In the genomic region with DNA sequence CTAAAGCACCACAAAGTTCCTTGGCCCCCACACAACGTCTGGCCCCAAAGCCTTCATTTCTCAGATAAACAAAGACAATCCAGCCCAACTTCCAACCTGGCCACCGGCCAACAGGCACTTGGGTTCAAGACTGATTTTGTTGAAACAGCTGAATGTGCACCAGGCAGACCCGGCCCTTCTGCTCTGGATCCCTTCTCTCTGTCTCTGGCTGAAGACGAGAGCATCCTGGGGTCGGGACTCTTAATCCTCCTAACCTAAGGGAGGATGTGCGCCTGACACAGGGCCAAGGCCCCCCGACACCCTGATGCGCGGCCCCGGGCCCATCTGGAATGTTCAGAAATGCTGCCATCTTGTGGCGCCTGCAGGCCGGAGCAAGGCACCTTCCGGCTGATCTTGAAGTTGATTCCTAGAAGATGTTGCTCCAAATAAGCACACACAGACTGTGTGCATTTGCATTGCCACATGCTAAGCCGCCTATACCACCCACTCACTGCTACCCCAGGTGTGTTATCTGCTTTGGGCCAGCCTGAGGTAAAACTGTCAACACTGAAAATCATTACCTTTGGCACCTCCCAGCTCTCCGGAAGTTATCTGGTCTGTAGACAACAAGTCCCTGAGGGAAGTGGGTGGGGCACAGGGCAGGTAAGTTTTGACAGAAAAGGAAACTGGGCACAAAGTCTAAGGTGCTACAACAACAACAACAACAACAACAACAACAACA, we compare ENCODE assay signal across 9 cellular contexts.
A peak's percentile ranks its signal among the peaks of the same experiment; 100 is the strongest.
DNase-seq lines count a peak whose midpoint lies in the region; ATAC-seq and TF ChIP-seq lines count a peak whose summit lies in the region.
"Had no signal": no experiment of that assay in that cellular context is flagged by ENCODE, and none has a peak within 500 bp of the region (broad histone marks: within the 10 kb centered on the region; RNA-seq: fewer than 3 reads in every experiment).

No MANE protein-coding gene starts in this region.

- no peaks in the 10 kb centered on the region for H3K27me3 ChIP-seq in Karpas-422 (ENCODE audit: low read length)
- H3K27me3 ChIP-seq in spleen (replicated peaks in 1 of 7) = peaks cover 0 to 25% (median 0%) of the 10 kb centered on the region in 7 donors
- no peaks in the 10 kb centered on the region for H3K27me3 ChIP-seq in CD8-positive, alpha-beta memory T cell (ENCODE audit: insufficient read depth, low read length, poor library complexity, severe bottlenecking)

- 12 to 16% (median 14%) methylated on average over 10 to 15 of the region's 15 CpGs for WGBS in spleen, 5 donors

- H3K9me3 ChIP-seq in Karpas-422 (ENCODE audit: low read length) = no peaks in the 10 kb centered on the region
- no peaks in the 10 kb centered on the region for H3K9me3 ChIP-seq in spleen
- no peaks in the 10 kb centered on the region for H3K9me3 ChIP-seq in CD8-positive, alpha-beta memory T cell (ENCODE audit: low read length)

- no peak for ATAC-seq in GM21737 (IDR thresholded peaks at IDR 0.05; ENCODE audit: unreplicated experiment)

- intact Hi-C loops in spleen (cut with DNase I; ENCODE audit: low total_unique reads) = no loop called here

- DNase-seq in activated CD4-positive, alpha-beta T cell treated with anti-CD3 and anti-CD28 coated beads, Interleukin-2, amount 10 ng/mL, durations not matched to agents 7 days and 5 days = peak; percentile 26
- no peak for DNase-seq in activated CD4-positive, alpha-beta T cell treated with anti-CD3 and anti-CD28 coated beads, Interleukin-2, amount 50 U/mL, for 1 hour
- peak; percentile 73 for DNase-seq in Karpas-422
- peak; percentile 10 for DNase-seq in amniotic epithelial cell (ENCODE audit: low read depth)
- peak in 26 of 51 donors; percentile 4 to 52 (median 20) for DNase-seq in hypothalamus (lab: John Stamatoyannopoulos, UW)
- DNase-seq in spleen = no peak
- no peak for DNase-seq in CD8-positive, alpha-beta memory T cell

- no peaks in the 10 kb centered on the region for H3K79me2 ChIP-seq in Karpas-422 (ENCODE audit: low read length)

- no peak overlapping the region for H2AFZ ChIP-seq in Karpas-422 (ENCODE audit: low read length)

- no peak overlapping the region for H3K9ac ChIP-seq in Karpas-422 (ENCODE audit: low read length)

- no peak overlapping the region for H3K4me2 ChIP-seq in Karpas-422 (ENCODE audit: low read depth, low read length, poor library complexity, severe bottlenecking)

- no peaks in the 10 kb centered on the region for H4K20me1 ChIP-seq in Karpas-422 (ENCODE audit: insufficient read depth, low read depth, low read length)

- H3K36me3 ChIP-seq in Karpas-422 (ENCODE audit: insufficient read depth, low read length) = no peaks in the 10 kb centered on the region
- H3K36me3 ChIP-seq in spleen = no peaks in the 10 kb centered on the region
- H3K36me3 ChIP-seq in CD8-positive, alpha-beta memory T cell (ENCODE audit: insufficient read depth, low read length) = no peaks in the 10 kb centered on the region

- no peaks in the 10 kb centered on the region for H3K9me3 Mint-ChIP-seq in activated CD4-positive, alpha-beta T cell treated with anti-CD3 and anti-CD28 coated beads, Interleukin-2, amount 10 ng/mL, durations not matched to agents 7 days and 5 days
- H3K9me3 Mint-ChIP-seq in CD8-positive, alpha-beta memory T cell = peaks cover 0 to 5% (median 0%) of the 10 kb centered on the region in 5 donors

- no peaks in the 10 kb centered on the region for H3K4me1 Mint-ChIP-seq in activated CD4-positive, alpha-beta T cell treated with anti-CD3 and anti-CD28 coated beads, Interleukin-2, amount 10 ng/mL, durations not matched to agents 7 days and 5 days
- no peaks in the 10 kb centered on the region for H3K4me1 Mint-ChIP-seq in CD8-positive, alpha-beta memory T cell

- POLR2A ChIA-PET in activated CD4-positive, alpha-beta T cell treated with anti-CD3 and anti-CD28 coated beads, Interleukin-2, amount 10 ng/mL, durations not matched to agents 7 days and 5 days (lab: Charles Lee) = no interaction called here
- POLR2A ChIA-PET in CD8-positive, alpha-beta memory T cell (lab: Charles Lee) = no interaction called here

- H3K4me3 Mint-ChIP-seq in activated CD4-positive, alpha-beta T cell treated with anti-CD3 and anti-CD28 coated beads, Interleukin-2, amount 10 ng/mL, durations not matched to agents 7 days and 5 days = no peak overlapping the region
- no peak overlapping the region for H3K4me3 Mint-ChIP-seq in CD8-positive, alpha-beta memory T cell
- H3K4me3 Mint-ChIP-seq: activated naive CD8-positive, alpha-beta T cell had no signal

- no peaks in the 10 kb centered on the region for H3K36me3 Mint-ChIP-seq in activated CD4-positive, alpha-beta T cell treated with anti-CD3 and anti-CD28 coated beads, Interleukin-2, amount 10 ng/mL, durations not matched to agents 7 days and 5 days (ENCODE audit: low read depth)
- H3K36me3 Mint-ChIP-seq in CD8-positive, alpha-beta memory T cell = no peaks in the 10 kb centered on the region
- H3K36me3 Mint-ChIP-seq: activated naive CD8-positive, alpha-beta T cell had no signal

- no peak overlapping the region for H3K27ac Mint-ChIP-seq in activated CD4-positive, alpha-beta T cell treated with anti-CD3 and anti-CD28 coated beads, Interleukin-2, amount 10 ng/mL, durations not matched to agents 7 days and 5 days
- H3K27ac Mint-ChIP-seq in CD8-positive, alpha-beta memory T cell = no peak overlapping the region
- H3K27ac Mint-ChIP-seq: activated naive CD8-positive, alpha-beta T cell had no signal

- H3K27me3 Mint-ChIP-seq in activated CD4-positive, alpha-beta T cell treated with anti-CD3 and anti-CD28 coated beads, Interleukin-2, amount 10 ng/mL, durations not matched to agents 7 days and 5 days = peaks cover 8% of the 10 kb centered on the region
- peaks cover 8 to 30% of the 10 kb centered on the region in 2 donors for H3K27me3 Mint-ChIP-seq in CD8-positive, alpha-beta memory T cell

- H3K4me3 ChIP-seq in Karpas-422 (ENCODE audit: low read length) (no peak overlapping the region), spleen (peak overlapping the region in 1 of 8 donors; percentile 43)
- no peak overlapping the region for H3K4me3 ChIP-seq in CD8-positive, alpha-beta memory T cell (ENCODE audit: low read length)

- H3K4me1 ChIP-seq in Karpas-422 (ENCODE audit: low read length) (no peaks in the 10 kb centered on the region; the same call in 1 of the 2 replicates), spleen (peaks cover 0 to 6% (median 2%) of the 10 kb centered on the region in 6 donors)
- H3K4me1 ChIP-seq in CD8-positive, alpha-beta memory T cell (ENCODE audit: insufficient read depth, low read length) = no peaks in the 10 kb centered on the region

- no peak for TF ChIP-seq POLR2A in spleen (IDR thresholded peaks at IDR 0.05)

- no peaks in the 10 kb centered on the region for H3K9me2 ChIP-seq in Karpas-422 (replicated peaks; ENCODE audit: insufficient read depth, low read length)

- peak in 7 of 11 experiments; percentile 25 to 58 (median 51) for TF ChIP-seq CTCF in spleen (IDR thresholded peaks at IDR 0.05 in 8 of 11, conservative IDR thresholded peaks at IDR 0.05 in 3 of 11)

- H3K27ac ChIP-seq in Karpas-422 (ENCODE audit: low read length) (no peak overlapping the region), spleen (no peak overlapping the region)
- H3K27ac ChIP-seq in CD8-positive, alpha-beta memory T cell (ENCODE audit: low read depth, low read length) = no peak overlapping the region

- CTCF ChIA-PET in activated CD4-positive, alpha-beta T cell treated with anti-CD3 and anti-CD28 coated beads, Interleukin-2, amount 10 ng/mL, durations not matched to agents 7 days and 5 days (lab: Charles Lee) = no interaction called here
- CTCF ChIA-PET in CD8-positive, alpha-beta memory T cell (lab: Charles Lee) = no interaction called here

Comparison
In these comparisons a context has a peak if more than half of its experiments do, and no peak if none do; other contexts are left out.
1. DNase-seq: peak in activated CD4-positive, alpha-beta T cell treated with anti-CD3 and anti-CD28 coated beads, Interleukin-2, amount 10 ng/mL, durations not matched to agents 7 days and 5 days (single experiment), Karpas-422 (single experiment), amniotic epithelial cell (single experiment) and hypothalamus (26 of 51); none in activated CD4-positive, alpha-beta T cell treated with anti-CD3 and anti-CD28 coated beads, Interleukin-2, amount 50 U/mL, for 1 hour (single experiment), spleen (single experiment) and CD8-positive, alpha-beta memory T cell (0 of 5).